In the genomic region with DNA sequence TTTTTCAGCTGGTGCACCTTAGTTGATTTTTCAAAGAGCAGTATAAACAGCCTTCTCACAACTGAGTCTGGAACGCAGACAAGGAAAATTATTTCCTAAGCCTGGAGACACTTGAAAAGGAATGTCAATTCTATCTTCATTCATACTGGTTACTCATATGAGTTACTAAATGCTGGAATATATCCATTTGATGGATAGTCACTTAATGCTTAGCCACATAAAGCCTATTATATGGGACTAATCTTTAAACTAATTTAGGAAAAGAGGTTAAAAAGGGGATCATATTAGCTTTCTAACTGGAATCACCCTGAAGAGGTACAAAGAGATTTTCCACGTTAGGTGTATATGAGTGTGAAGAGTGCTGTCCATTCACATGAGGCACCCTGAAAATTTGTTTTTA, we compare ENCODE assay signal across 19 cellular contexts. TPM values are rescaled to one million over a fixed set of nuclear protein-coding genes. Genes with fewer than 3 reads are reported as not detected.
DNase-seq lines count a peak whose midpoint lies in the region; ATAC-seq and TF ChIP-seq lines count a peak whose summit lies in the region.
"Had no signal": no experiment of that assay in that cellular context is flagged by ENCODE, and none has a peak within 500 bp of the region (broad histone marks: within the 10 kb centered on the region; RNA-seq: fewer than 3 reads in every experiment).

No MANE protein-coding gene starts in this region.

- in situ Hi-C loops in Caki2 (cut with HindIII; ENCODE audit: low pct_unique_long_range_greater_than_20kb, low sequenced_read_pairs) = no loop called here

- peaks cover 33% of the 10 kb centered on the region for H3K4me1 Mint-ChIP-seq in activated CD8-positive, alpha-beta memory T cell treated with anti-CD3 and anti-CD28 coated beads, Interleukin-2, amount 10 ng/mL, durations not matched to agents 7 days and 5 days

- CTCF ChIA-PET in activated CD8-positive, alpha-beta memory T cell treated with anti-CD3 and anti-CD28 coated beads, Interleukin-2, amount 10 ng/mL, durations not matched to agents 7 days and 5 days (lab: Charles Lee) = interaction anchor here (1.1 to 2.8 kb wide), 2 partner anchors 18 to 1281 kb away, joined by 3 to 18 read pairs; no protein-coding TSS in a partner anchor

- 19 to 42% methylated on average over 2 of the region's 2 CpGs for WGBS in gastroesophageal sphincter (ENCODE audit: low coverage in 1 of 2), 2 donors
- WGBS in sigmoid colon, 2 donors = 28 to 69% methylated on average over 2 of the region's 2 CpGs

- no peak for ATAC-seq in gastroesophageal sphincter
- no peak for ATAC-seq in activated CD8-positive, alpha-beta memory T cell treated with anti-CD3 and anti-CD28 coated beads, Interleukin-2, amount 10 ng/mL, durations not matched to agents 7 days and 5 days
- ATAC-seq in GM21447 (IDR thresholded peaks at IDR 0.05; ENCODE audit: unreplicated experiment) = no peak

- H3K9me3 ChIP-seq in gastroesophageal sphincter (no peaks in the 10 kb centered on the region), sigmoid colon (no peaks in the 10 kb centered on the region)
- H3K9me3 ChIP-seq: MG63 had no signal

- DNase-seq in Caki2 (ENCODE audit: low read depth) (peak; percentile 31), NCI-H82 treated with DMSO at 0.1 percent for 48 hours (lab: John Stamatoyannopoulos, UW; ENCODE audit: unreplicated experiment) (peak; percentile 35), sigmoid colon (no peak), activated T-cell treated with anti-CD3 and anti-CD28 coated beads for 4 hours (no peak)
- no peak for DNase-seq in activated CD8-positive, alpha-beta memory T cell treated with anti-CD3 and anti-CD28 coated beads, Interleukin-2, amount 10 ng/mL, durations not matched to agents 7 days and 5 days
- DNase-seq: Calu3, DMS79, GDM1, MG63, NCI-H1092 treated with DMSO at 0.1 percent for 48 hours, NCI-H187, NCI-H748 treated with DMSO at 0.1 percent for 48 hours, Right ventricle myocardium superior had no signal

- H3K4me1 ChIP-seq in gastroesophageal sphincter = peaks cover 20 to 88% (median 30%) of the 10 kb centered on the region in 3 donors
- H3K4me1 ChIP-seq in sigmoid colon = peaks cover 0 to 88% (median 72%) of the 10 kb centered on the region in 4 donors

- TF ChIP-seq CTCF in gastroesophageal sphincter (IDR thresholded peaks at IDR 0.05) (no peak), sigmoid colon (IDR thresholded peaks at IDR 0.05) (no peak)

- no peaks in the 10 kb centered on the region for H3K27me3 ChIP-seq in gastroesophageal sphincter
- no peaks in the 10 kb centered on the region for H3K27me3 ChIP-seq in sigmoid colon
- H3K27me3 ChIP-seq: MG63 had no signal

- intact Hi-C loops in sigmoid colon (cut with DNase I) = no loop called here

- TF ChIP-seq POLR2A in gastroesophageal sphincter (IDR thresholded peaks at IDR 0.05) (no peak), sigmoid colon (IDR thresholded peaks at IDR 0.05) (no peak)

- H3K4me3 Mint-ChIP-seq in activated CD8-positive, alpha-beta memory T cell treated with anti-CD3 and anti-CD28 coated beads, Interleukin-2, amount 10 ng/mL, durations not matched to agents 7 days and 5 days = no peak overlapping the region

- H3K36me3 Mint-ChIP-seq in activated CD8-positive, alpha-beta memory T cell treated with anti-CD3 and anti-CD28 coated beads, Interleukin-2, amount 10 ng/mL, durations not matched to agents 7 days and 5 days = no peaks in the 10 kb centered on the region

- no peak overlapping the region for H3K27ac Mint-ChIP-seq in activated CD8-positive, alpha-beta memory T cell treated with anti-CD3 and anti-CD28 coated beads, Interleukin-2, amount 10 ng/mL, durations not matched to agents 7 days and 5 days

- H3K36me3 ChIP-seq in gastroesophageal sphincter = no peaks in the 10 kb centered on the region
- H3K36me3 ChIP-seq in sigmoid colon = no peaks in the 10 kb centered on the region

- H3K27ac ChIP-seq in gastroesophageal sphincter (peak overlapping the region; percentile 80 to 99 (median 98)), sigmoid colon (peak overlapping the region in 3 of 4 donors; percentile 91 to 99 (median 93))
- H3K27ac ChIP-seq: KMS-11 had no signal

- H3K27me3 Mint-ChIP-seq in activated CD8-positive, alpha-beta memory T cell treated with anti-CD3 and anti-CD28 coated beads, Interleukin-2, amount 10 ng/mL, durations not matched to agents 7 days and 5 days = peaks cover 80% of the 10 kb centered on the region

- no peaks in the 10 kb centered on the region for H3K9me3 Mint-ChIP-seq in activated CD8-positive, alpha-beta memory T cell treated with anti-CD3 and anti-CD28 coated beads, Interleukin-2, amount 10 ng/mL, durations not matched to agents 7 days and 5 days (ENCODE audit: low read depth)

- TF ChIP-seq EP300 in gastroesophageal sphincter (IDR thresholded peaks at IDR 0.05) (no peak), sigmoid colon (IDR thresholded peaks at IDR 0.05) (no peak)

- H3K4me3 ChIP-seq in gastroesophageal sphincter (no peak overlapping the region), sigmoid colon (no peak overlapping the region)

RNA-seq across cellular contexts. Expression of a gene that starts 1.7 kb away (rescaled TPM):
- 5.6 and 10.3 TPM in 2 replicates for total RNA-seq in Caki2 (2014; rRNA removed; shearing (Covaris generic); ENCODE audit: low replicate concordance)
- total RNA-seq in gastroesophageal sphincter (10 to 100 TPM in 3 of 4 donors, 1 to 10 TPM in 1; 8.6 to 20.2 (median 15.3) TPM), sigmoid colon (1 to 10 TPM; 2.0 to 4.2 (median 2.9) TPM)
- polyA plus RNA-seq in sigmoid colon = 1 to 10 TPM in 2 of 3 donors, not detected in 1; 1.8 to 4.8 TPM
- total RNA-seq in activated CD8-positive, alpha-beta memory T cell treated with anti-CD3 and anti-CD28 coated beads, Interleukin-2, amount 10 ng/mL, durations not matched to agents 7 days and 5 days = not detected
- total RNA-seq: A673, H1 had no signal
- polyA plus RNA-seq: CD14-positive monocyte, H1 had no signal

RNA-seq across cellular contexts. Expression of a gene that starts 11.3 kb away (rescaled TPM):
- 53.0 and 130 TPM in 2 replicates for total RNA-seq in Caki2 (2014; rRNA removed; shearing (Covaris generic); ENCODE audit: low replicate concordance)
- total RNA-seq in gastroesophageal sphincter (10 to 100 TPM; 11.0 to 34.6 (median 29.3) TPM), sigmoid colon (10 to 100 TPM in 3 of 4 donors, 1 to 10 TPM in 1; 9.2 to 12.2 (median 11.2) TPM)
- 10 to 100 TPM in 1 of 3 donors, 1 to 10 TPM in 2; 3.2 to 14.3 (median 7.8) TPM for polyA plus RNA-seq in sigmoid colon
- not detected for total RNA-seq in activated CD8-positive, alpha-beta memory T cell treated with anti-CD3 and anti-CD28 coated beads, Interleukin-2, amount 10 ng/mL, durations not matched to agents 7 days and 5 days
- total RNA-seq: A673, H1 had no signal
- polyA plus RNA-seq: H1 had no signal

RNA-seq across cellular contexts. Expression of a gene that starts 15.4 kb away (rescaled TPM):
- 0.96 and 1.2 TPM in 2 replicates for total RNA-seq in Caki2 (2014; rRNA removed; shearing (Covaris generic); ENCODE audit: low replicate concordance)
- 10 to 100 TPM in 1 of 4 donors, under 1 TPM in 1, not detected in 2; 0.46 to 12.7 TPM for total RNA-seq in gastroesophageal sphincter
- total RNA-seq in sigmoid colon = 1 to 10 TPM; 4.2 to 10.0 (median 4.5) TPM
- polyA plus RNA-seq in sigmoid colon = 1 to 10 TPM in 2 of 3 donors, not detected in 1; 1.6 to 8.1 TPM
- not detected for total RNA-seq in activated CD8-positive, alpha-beta memory T cell treated with anti-CD3 and anti-CD28 coated beads, Interleukin-2, amount 10 ng/mL, durations not matched to agents 7 days and 5 days
- total RNA-seq: A673, H1, Right ventricle myocardium superior had no signal
- polyA plus RNA-seq: CD14-positive monocyte, H1 had no signal

RNA-seq across cellular contexts. Expression of a gene that starts 20.2 kb away (rescaled TPM):
- total RNA-seq in Caki2 (2014; rRNA removed; shearing (Covaris generic); ENCODE audit: low replicate concordance) = 3.3 and 32.9 TPM in 2 replicates
- total RNA-seq in gastroesophageal sphincter (10 to 100 TPM in 2 of 4 donors, 1 to 10 TPM in 2; 6.4 to 22.6 (median 10.3) TPM), sigmoid colon (10 to 100 TPM in 2 of 4 donors, 1 to 10 TPM in 2; 4.9 to 20.8 (median 12.0) TPM)
- polyA plus RNA-seq in sigmoid colon = 10 to 100 TPM in 2 of 3 donors, 1 to 10 TPM in 1; 3.9 to 15.6 (median 10.3) TPM
- not detected for total RNA-seq in activated CD8-positive, alpha-beta memory T cell treated with anti-CD3 and anti-CD28 coated beads, Interleukin-2, amount 10 ng/mL, durations not matched to agents 7 days and 5 days
- total RNA-seq: A673, H1 had no signal
- polyA plus RNA-seq: CD14-positive monocyte, H1 had no signal

RNA-seq across cellular contexts. Expression of a gene that starts 24.3 kb away (rescaled TPM):
- total RNA-seq in Caki2 (2014; rRNA removed; shearing (Covaris generic); ENCODE audit: low replicate concordance) = 5.1 TPM in 1 of 2 replicates, not detected in the other
- 1 to 10 TPM in 3 of 4 donors, under 1 TPM in 1; 0.85 to 5.1 (median 1.4) TPM for total RNA-seq in gastroesophageal sphincter
- total RNA-seq in sigmoid colon = 1 to 10 TPM; 4.7 to 9.1 (median 7.3) TPM
- polyA plus RNA-seq in sigmoid colon = 10 to 100 TPM; 18.0 to 23.9 (median 18.0) TPM
- not detected for total RNA-seq in activated CD8-positive, alpha-beta memory T cell treated with anti-CD3 and anti-CD28 coated beads, Interleukin-2, amount 10 ng/mL, durations not matched to agents 7 days and 5 days
- total RNA-seq: Calu3, H1, Right ventricle myocardium superior had no signal
- polyA plus RNA-seq: CD14-positive monocyte had no signal

Comparison
In these comparisons a context has a peak if more than half of its experiments do, and no peak if none do; other contexts are left out.
1. DNase-seq: peak in Caki2 (single experiment) and NCI-H82 treated with DMSO at 0.1 percent for 48 hours (single experiment); none in sigmoid colon (single experiment), activated CD8-positive, alpha-beta memory T cell treated with anti-CD3 and anti-CD28 coated beads, Interleukin-2, amount 10 ng/mL, durations not matched to agents 7 days and 5 days (single experiment) and activated T-cell treated with anti-CD3 and anti-CD28 coated beads for 4 hours (single experiment).
2. RNA of a gene that starts 11.3 kb away (total RNA-seq): 53.0 to 130 TPM in Caki2, 11.0 to 34.6 TPM in gastroesophageal sphincter and 9.2 to 12.2 TPM in sigmoid colon; not detected in activated CD8-positive, alpha-beta memory T cell treated with anti-CD3 and anti-CD28 coated beads, Interleukin-2, amount 10 ng/mL, durations not matched to agents 7 days and 5 days; every median in the first group is over 4 times any median in the second.